Comparison of ENCODE assay signal across 1 cellular context in the genomic region with DNA sequence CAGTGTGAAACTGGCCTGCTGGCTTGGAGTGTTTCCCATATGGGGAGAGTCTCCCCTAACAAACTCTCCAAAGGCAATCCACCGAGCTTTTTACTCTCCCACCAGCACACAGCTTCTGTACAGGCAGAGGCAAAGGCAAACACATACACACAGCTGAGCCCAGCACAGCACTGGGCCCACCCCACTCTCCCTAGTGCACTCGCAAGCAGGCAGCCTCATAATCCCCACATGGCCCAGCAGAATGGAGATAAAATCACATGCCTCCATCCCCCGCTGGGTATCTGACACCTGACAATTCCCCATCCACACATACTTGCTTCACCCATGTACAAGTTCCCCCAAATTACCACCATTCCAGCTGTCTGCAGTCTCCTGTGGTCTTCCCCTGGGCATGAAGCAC.
TF ChIP-seq lines count a peak whose summit lies in the region.

No MANE protein-coding gene starts in this region.

TF ChIP-seq in H1, 55 proteins besides CTCF, POLR2A, EP300 and RAD21:
- TF ChIP-seq ZNF274 (IDR thresholded peaks at IDR 0.05; ENCODE audit: borderline replicate concordance, extremely low read depth, low read length) (no peak), RNF2 (IDR thresholded peaks at IDR 0.05; ENCODE audit: borderline replicate concordance, low read depth, low read length, missing control alignments, poor library complexity, severe bottlenecking) (peak; percentile 25), SP1 (IDR thresholded peaks at IDR 0.05; ENCODE audit: low read depth, low read length) (no peak), SUZ12 (IDR thresholded peaks at IDR 0.05; ENCODE audit: low read length) (peak; percentile 0; the same call in 1 of the 2 replicates), TEAD4 (IDR thresholded peaks at IDR 0.05; ENCODE audit: low read depth, low read length) (no peak), SP2 (IDR thresholded peaks at IDR 0.05; ENCODE audit: low read length) (no peak), CBX8 (IDR thresholded peaks at IDR 0.05; ENCODE audit: borderline replicate concordance, low read depth, low read length) (0 out of 2 replicates have a peak, but pooled peaks have one; percentile 24), NANOG (IDR thresholded peaks at IDR 0.05; ENCODE audit: insufficient read depth, low read depth, low read length, poor library complexity, severe bottlenecking) (no peak)
